16 cellular contexts compared by ENCODE assay signal in the genomic region with DNA sequence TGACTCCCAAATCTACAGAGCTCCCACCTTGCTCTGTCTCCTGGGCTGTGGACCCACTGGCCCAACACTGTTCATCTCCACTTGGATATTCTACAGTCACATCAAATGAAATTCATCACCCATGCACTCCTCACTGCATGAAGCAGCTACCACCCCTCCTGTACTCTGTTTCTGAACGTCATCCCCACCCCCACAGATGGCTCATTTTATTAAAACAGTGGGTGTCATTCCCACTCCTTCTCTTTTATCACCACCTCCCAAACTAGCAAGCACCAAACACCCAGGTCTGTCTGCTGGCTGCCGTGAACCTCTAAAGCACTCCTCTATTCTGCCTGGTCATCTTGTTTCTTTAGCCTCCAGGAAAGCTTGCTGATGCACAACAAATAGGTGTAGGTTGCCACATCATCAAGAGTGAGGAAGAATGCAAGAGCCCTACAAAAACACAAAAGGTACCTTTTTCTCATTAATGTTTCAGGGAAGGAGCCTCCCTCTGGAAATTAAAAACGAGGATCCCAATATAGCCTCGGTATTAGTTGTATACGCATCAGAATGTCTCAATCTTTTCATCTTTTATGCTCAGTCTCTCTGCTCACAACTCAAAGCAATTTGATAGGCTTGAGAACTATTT.
A peak's percentile ranks its signal among the peaks of the same experiment; 100 is the strongest.
DNase-seq lines count a peak whose midpoint lies in the region; ATAC-seq, FAIRE-seq and TF ChIP-seq lines count a peak whose summit lies in the region.
"Had no signal": no experiment of that assay in that cellular context is flagged by ENCODE, and none has a peak within 500 bp of the region (broad histone marks: within the 10 kb centered on the region; RNA-seq: fewer than 3 reads in every experiment).

No MANE protein-coding gene starts in this region.

- peaks cover 6 to 30% of the 10 kb centered on the region in 2 donors for H3K36me3 Mint-ChIP-seq in activated naive CD4-positive, alpha-beta T cell treated with anti-CD3 and anti-CD28 coated beads, Interleukin-2, amount 50 U/mL, for 72 hours
- peaks cover 45% of the 10 kb centered on the region for H3K36me3 Mint-ChIP-seq in CD4-positive, alpha-beta T cell (ENCODE audit: low read depth)

- POLR2A ChIA-PET in CD4-positive, alpha-beta T cell (lab: Charles Lee): no interaction called here

- no peak overlapping the region for H3K4me3 ChIP-seq in gastroesophageal sphincter
- H3K4me3 ChIP-seq: GM12878 had no signal

- TF ChIP-seq CTCF in CD4-positive, alpha-beta T cell (IDR thresholded peaks at IDR 0.05): no peak
- no peak for TF ChIP-seq CTCF in gastroesophageal sphincter (IDR thresholded peaks at IDR 0.05)

- peaks cover 4 to 48% (median 9%) of the 10 kb centered on the region in 3 donors for H3K4me1 ChIP-seq in gastroesophageal sphincter

- H3K9me3 Mint-ChIP-seq in activated naive CD4-positive, alpha-beta T cell treated with anti-CD3 and anti-CD28 coated beads, Interleukin-2, amount 50 U/mL, for 72 hours: peaks cover 0 to 8% of the 10 kb centered on the region in 2 donors
- H3K9me3 Mint-ChIP-seq in CD4-positive, alpha-beta T cell: no peaks in the 10 kb centered on the region

- no peaks in the 10 kb centered on the region for H3K9me3 ChIP-seq in CD4-positive, alpha-beta T cell (ENCODE audit: control insufficient read depth, low read length)
- H3K9me3 ChIP-seq in gastroesophageal sphincter: no peaks in the 10 kb centered on the region

- H3K36me3 ChIP-seq in gastroesophageal sphincter: peaks cover 0 to 6% of the 10 kb centered on the region in 2 donors

- CTCF ChIA-PET in CD4-positive, alpha-beta T cell (lab: Charles Lee): no interaction called here

- H3K4me1 Mint-ChIP-seq in CD4-positive, alpha-beta T cell (ENCODE audit: low read depth): peaks cover 45% of the 10 kb centered on the region

- no peaks in the 10 kb centered on the region for H3K27me3 ChIP-seq in CD4-positive, alpha-beta T cell (ENCODE audit: control insufficient read depth, insufficient read depth, low read length)
- no peaks in the 10 kb centered on the region for H3K27me3 ChIP-seq in gastroesophageal sphincter

- intact Hi-C loops in CD4-positive, alpha-beta T cell (cut with DNase I, micrococcal nuclease): no loop called here

- ATAC-seq in activated naive CD4-positive, alpha-beta T cell treated with anti-CD3 and anti-CD28 coated beads, Interleukin-2, amount 50 U/mL, for 72 hours: no peak
- no peak for ATAC-seq in CD4-positive, alpha-beta T cell (ENCODE audit: poor library complexity)
- no peak for ATAC-seq in gastroesophageal sphincter
- ATAC-seq: CD8-positive, alpha-beta T cell had no signal

- no peak overlapping the region for H3K4me3 Mint-ChIP-seq in CD4-positive, alpha-beta T cell
- H3K4me3 Mint-ChIP-seq: CD8-positive, alpha-beta T cell; H9 had no signal

- H3K27ac ChIP-seq in caudate nucleus (ENCODE audit: low read depth, low read length): peak overlapping the region; percentile 49
- no peak overlapping the region for H3K27ac ChIP-seq in CD4-positive, alpha-beta T cell (ENCODE audit: low read depth, low read length)
- no peak overlapping the region for H3K27ac ChIP-seq in gastroesophageal sphincter

- FAIRE-seq in GM12891 (lab: Jason Lieb, UNC): peak; percentile 63
- FAIRE-seq: A204.1, GM12878 had no signal

- WGBS in gastroesophageal sphincter (ENCODE audit: low coverage in 1 of 2), 2 donors: 86 to 98% methylated on average over 4 to 5 of the region's 5 CpGs

- DNase-seq in activated naive CD4-positive, alpha-beta T cell treated with Interleukin-2 at 50 U/mL for 16 hours: peak; percentile 8
- no peak for DNase-seq in activated naive CD4-positive, alpha-beta T cell treated with anti-CD3 and anti-CD28 coated beads, Interleukin-2, amount 50 U/mL, for 72 hours (ENCODE audit: low spot score in 2 of 2)
- no peak for DNase-seq in GM12891 (ENCODE audit: insufficient read length, low spot score)
- DNase-seq in caudate nucleus (lab: John Stamatoyannopoulos, UW): peak in 37 of 61 donors; percentile 6 to 83 (median 31)
- peak; percentile 70 for DNase-seq in putamen (ENCODE audit: low spot score)
- DNase-seq in CD4-positive, alpha-beta T cell: no peak
- DNase-seq: CD8-positive, alpha-beta T cell; EL; H9; KBM-7; NCI-H1105 treated with DMSO at 0.1 percent for 48 hours; NCI-H1694; OCI-M1 had no signal

- TF ChIP-seq EP300 in gastroesophageal sphincter (IDR thresholded peaks at IDR 0.05): no peak

- TF ChIP-seq POLR2A in GM12891 (IDR thresholded peaks at IDR 0.05; ENCODE audit: low read depth, low read length) (no peak), gastroesophageal sphincter (IDR thresholded peaks at IDR 0.05) (no peak)

- H3K27me3 Mint-ChIP-seq in CD4-positive, alpha-beta T cell: no peaks in the 10 kb centered on the region

- peak overlapping the region in 1 of 2 donors; percentile 70 for H3K27ac Mint-ChIP-seq in activated naive CD4-positive, alpha-beta T cell treated with anti-CD3 and anti-CD28 coated beads, Interleukin-2, amount 50 U/mL, for 72 hours
- H3K27ac Mint-ChIP-seq in CD4-positive, alpha-beta T cell: no peak overlapping the region
- H3K27ac Mint-ChIP-seq: CD8-positive, alpha-beta T cell; H9 had no signal

TF ChIP-seq in GM12891, 5 proteins besides CTCF, POLR2A, EP300 and RAD21:
- TF ChIP-seq PAX5 (IDR thresholded peaks at IDR 0.05; ENCODE audit: insufficient read depth, low read length, severe bottlenecking) (no peak), POU2F2 (IDR thresholded peaks at IDR 0.05; ENCODE audit: low read depth, low read length) (no peak), POLR2AphosphoS5 (IDR thresholded peaks at IDR 0.05; ENCODE audit: low read depth, low read length) (no peak), TAF1 (IDR thresholded peaks at IDR 0.05; ENCODE audit: low read depth, low read length) (no peak), SPI1 (IDR thresholded peaks at IDR 0.05; ENCODE audit: low read depth, low read length) (no peak)

Comparison
In these comparisons a context has a peak if more than half of its experiments do, and no peak if none do; other contexts are left out.
1. DNase-seq: peak in activated naive CD4-positive, alpha-beta T cell treated with Interleukin-2 at 50 U/mL for 16 hours (single experiment), caudate nucleus (37 of 61) and putamen (single experiment); none in activated naive CD4-positive, alpha-beta T cell treated with anti-CD3 and anti-CD28 coated beads, Interleukin-2, amount 50 U/mL, for 72 hours (0 of 2), GM12891 (single experiment) and CD4-positive, alpha-beta T cell (0 of 10).